Comparison of ENCODE assay signal across 1 cellular context in the genomic region with DNA sequence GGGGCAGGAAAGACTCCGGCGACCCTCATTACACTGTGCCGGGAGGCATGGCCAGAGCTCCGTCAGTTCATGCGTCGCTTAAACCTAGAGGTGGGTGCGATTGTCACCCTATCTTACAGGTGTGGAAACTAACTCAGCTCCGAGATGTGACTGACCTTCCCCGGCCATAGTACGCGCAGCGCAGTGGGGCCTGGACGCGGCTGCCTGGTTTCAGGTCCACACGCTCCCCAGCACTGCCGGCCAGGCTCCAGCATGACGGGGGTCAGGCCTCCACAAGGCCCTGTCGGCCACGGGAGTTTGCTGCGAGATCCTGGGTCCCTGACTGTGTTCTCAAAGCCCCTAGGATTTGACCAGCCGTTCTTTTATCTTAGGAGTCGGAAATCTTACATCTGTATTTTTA.
TF ChIP-seq lines count a peak whose summit lies in the region.

No MANE protein-coding gene starts in this region.

TF ChIP-seq in H1, 55 proteins besides CTCF, POLR2A, EP300 and RAD21:
- TF ChIP-seq, protein P1, sequence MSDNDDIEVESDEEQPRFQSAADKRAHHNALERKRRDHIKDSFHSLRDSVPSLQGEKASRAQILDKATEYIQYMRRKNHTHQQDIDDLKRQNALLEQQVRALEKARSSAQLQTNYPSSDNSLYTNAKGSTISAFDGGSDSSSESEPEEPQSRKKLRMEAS (IDR thresholded peaks at IDR 0.05), result no peak
- TF ChIP-seq GABPA (IDR thresholded peaks at IDR 0.05; ENCODE audit: borderline replicate concordance, insufficient read depth, low read length), result no peak
- TF ChIP-seq SP4 (IDR thresholded peaks at IDR 0.05; ENCODE audit: low read length), result no peak
- TF ChIP-seq SAP30 (IDR thresholded peaks at IDR 0.05; ENCODE audit: insufficient read depth, insufficient replicate concordance, low read length), result no peak
- TF ChIP-seq, protein P2, sequence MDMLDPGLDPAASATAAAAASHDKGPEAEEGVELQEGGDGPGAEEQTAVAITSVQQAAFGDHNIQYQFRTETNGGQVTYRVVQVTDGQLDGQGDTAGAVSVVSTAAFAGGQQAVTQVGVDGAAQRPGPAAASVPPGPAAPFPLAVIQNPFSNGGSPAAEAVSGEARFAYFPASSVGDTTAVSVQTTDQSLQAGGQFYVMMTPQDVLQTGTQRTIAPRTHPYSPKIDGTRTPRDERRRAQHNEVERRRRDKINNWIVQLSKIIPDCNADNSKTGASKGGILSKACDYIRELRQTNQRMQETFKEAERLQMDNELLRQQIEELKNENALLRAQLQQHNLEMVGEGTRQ (IDR thresholded peaks at IDR 0.05; ENCODE audit: low read length), result no peak
- no peak for TF ChIP-seq RFX5 (IDR thresholded peaks at IDR 0.05; ENCODE audit: borderline replicate concordance, low read depth, low read length)
- TF ChIP-seq, protein P3, sequence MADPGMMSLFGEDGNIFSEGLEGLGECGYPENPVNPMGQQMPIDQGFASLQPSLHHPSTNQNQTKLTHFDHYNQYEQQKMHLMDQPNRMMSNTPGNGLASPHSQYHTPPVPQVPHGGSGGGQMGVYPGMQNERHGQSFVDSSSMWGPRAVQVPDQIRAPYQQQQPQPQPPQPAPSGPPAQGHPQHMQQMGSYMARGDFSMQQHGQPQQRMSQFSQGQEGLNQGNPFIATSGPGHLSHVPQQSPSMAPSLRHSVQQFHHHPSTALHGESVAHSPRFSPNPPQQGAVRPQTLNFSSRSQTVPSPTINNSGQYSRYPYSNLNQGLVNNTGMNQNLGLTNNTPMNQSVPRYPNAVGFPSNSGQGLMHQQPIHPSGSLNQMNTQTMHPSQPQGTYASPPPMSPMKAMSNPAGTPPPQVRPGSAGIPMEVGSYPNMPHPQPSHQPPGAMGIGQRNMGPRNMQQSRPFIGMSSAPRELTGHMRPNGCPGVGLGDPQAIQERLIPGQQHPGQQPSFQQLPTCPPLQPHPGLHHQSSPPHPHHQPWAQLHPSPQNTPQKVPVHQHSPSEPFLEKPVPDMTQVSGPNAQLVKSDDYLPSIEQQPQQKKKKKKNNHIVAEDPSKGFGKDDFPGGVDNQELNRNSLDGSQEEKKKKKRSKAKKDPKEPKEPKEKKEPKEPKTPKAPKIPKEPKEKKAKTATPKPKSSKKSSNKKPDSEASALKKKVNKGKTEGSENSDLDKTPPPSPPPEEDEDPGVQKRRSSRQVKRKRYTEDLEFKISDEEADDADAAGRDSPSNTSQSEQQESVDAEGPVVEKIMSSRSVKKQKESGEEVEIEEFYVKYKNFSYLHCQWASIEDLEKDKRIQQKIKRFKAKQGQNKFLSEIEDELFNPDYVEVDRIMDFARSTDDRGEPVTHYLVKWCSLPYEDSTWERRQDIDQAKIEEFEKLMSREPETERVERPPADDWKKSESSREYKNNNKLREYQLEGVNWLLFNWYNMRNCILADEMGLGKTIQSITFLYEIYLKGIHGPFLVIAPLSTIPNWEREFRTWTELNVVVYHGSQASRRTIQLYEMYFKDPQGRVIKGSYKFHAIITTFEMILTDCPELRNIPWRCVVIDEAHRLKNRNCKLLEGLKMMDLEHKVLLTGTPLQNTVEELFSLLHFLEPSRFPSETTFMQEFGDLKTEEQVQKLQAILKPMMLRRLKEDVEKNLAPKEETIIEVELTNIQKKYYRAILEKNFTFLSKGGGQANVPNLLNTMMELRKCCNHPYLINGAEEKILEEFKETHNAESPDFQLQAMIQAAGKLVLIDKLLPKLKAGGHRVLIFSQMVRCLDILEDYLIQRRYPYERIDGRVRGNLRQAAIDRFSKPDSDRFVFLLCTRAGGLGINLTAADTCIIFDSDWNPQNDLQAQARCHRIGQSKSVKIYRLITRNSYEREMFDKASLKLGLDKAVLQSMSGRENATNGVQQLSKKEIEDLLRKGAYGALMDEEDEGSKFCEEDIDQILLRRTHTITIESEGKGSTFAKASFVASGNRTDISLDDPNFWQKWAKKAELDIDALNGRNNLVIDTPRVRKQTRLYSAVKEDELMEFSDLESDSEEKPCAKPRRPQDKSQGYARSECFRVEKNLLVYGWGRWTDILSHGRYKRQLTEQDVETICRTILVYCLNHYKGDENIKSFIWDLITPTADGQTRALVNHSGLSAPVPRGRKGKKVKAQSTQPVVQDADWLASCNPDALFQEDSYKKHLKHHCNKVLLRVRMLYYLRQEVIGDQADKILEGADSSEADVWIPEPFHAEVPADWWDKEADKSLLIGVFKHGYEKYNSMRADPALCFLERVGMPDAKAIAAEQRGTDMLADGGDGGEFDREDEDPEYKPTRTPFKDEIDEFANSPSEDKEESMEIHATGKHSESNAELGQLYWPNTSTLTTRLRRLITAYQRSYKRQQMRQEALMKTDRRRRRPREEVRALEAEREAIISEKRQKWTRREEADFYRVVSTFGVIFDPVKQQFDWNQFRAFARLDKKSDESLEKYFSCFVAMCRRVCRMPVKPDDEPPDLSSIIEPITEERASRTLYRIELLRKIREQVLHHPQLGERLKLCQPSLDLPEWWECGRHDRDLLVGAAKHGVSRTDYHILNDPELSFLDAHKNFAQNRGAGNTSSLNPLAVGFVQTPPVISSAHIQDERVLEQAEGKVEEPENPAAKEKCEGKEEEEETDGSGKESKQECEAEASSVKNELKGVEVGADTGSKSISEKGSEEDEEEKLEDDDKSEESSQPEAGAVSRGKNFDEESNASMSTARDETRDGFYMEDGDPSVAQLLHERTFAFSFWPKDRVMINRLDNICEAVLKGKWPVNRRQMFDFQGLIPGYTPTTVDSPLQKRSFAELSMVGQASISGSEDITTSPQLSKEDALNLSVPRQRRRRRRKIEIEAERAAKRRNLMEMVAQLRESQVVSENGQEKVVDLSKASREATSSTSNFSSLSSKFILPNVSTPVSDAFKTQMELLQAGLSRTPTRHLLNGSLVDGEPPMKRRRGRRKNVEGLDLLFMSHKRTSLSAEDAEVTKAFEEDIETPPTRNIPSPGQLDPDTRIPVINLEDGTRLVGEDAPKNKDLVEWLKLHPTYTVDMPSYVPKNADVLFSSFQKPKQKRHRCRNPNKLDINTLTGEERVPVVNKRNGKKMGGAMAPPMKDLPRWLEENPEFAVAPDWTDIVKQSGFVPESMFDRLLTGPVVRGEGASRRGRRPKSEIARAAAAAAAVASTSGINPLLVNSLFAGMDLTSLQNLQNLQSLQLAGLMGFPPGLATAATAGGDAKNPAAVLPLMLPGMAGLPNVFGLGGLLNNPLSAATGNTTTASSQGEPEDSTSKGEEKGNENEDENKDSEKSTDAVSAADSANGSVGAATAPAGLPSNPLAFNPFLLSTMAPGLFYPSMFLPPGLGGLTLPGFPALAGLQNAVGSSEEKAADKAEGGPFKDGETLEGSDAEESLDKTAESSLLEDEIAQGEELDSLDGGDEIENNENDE (IDR thresholded peaks at IDR 0.05; ENCODE audit: insufficient replicate concordance, low read length), result no peak
- TF ChIP-seq HDAC2 (IDR thresholded peaks at IDR 0.05; ENCODE audit: borderline replicate concordance in 1 of 2, low read depth in 2 of 2, low read length in 2 of 2), result no peak
- no peak for TF ChIP-seq KDM1A (IDR thresholded peaks at IDR 0.05; ENCODE audit: borderline replicate concordance, low read length)
- no peak for TF ChIP-seq GTF2F1 (IDR thresholded peaks at IDR 0.05; ENCODE audit: borderline replicate concordance, low read depth, low read length)
- TF ChIP-seq CHD1 (IDR thresholded peaks at IDR 0.05; ENCODE audit: low read depth, low read length), result no peak
- TF ChIP-seq, protein P4, sequence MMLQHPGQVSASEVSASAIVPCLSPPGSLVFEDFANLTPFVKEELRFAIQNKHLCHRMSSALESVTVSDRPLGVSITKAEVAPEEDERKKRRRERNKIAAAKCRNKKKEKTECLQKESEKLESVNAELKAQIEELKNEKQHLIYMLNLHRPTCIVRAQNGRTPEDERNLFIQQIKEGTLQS (IDR thresholded peaks at IDR 0.05; ENCODE audit: insufficient read depth, low read depth, low read length), result no peak
